Comparison of ENCODE assay signal across 8 cellular contexts in the genomic region with DNA sequence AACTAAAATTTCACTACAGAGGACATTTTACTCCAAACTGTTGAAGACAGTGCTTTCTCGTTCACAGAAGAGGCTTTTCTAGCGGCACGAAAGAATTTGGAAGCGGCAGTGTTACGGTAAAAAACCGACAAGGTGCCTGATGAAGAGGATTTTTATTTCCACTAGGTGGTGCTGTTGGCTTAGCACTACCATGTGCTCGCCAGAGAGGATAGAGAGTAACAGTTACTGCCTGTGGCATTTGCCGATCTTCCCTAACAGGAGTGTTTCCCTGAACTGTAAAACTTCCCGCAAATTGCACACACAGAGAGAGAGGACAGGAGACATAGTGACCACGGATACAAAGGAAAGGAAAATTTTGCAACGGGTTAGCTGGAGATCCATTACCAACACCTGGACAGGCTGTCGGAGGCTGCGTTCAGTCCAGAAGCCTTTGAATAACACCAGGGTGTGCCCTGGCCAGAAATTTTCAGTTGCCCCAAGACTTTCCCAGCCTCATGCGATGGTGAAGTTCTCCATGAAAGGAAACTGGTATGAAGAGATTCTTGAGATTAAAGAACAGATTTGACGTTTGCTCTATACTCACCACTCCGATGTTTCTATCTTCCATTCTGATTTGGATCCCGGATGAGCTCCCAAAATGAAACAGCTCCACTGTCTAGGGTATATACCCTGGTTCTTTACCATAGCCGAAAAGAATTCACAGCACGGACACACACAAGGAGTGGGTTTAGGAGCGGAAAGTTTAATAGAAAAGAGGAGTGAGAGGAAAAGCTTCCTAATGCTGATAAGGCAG. TPM values are rescaled to one million over a fixed set of nuclear protein-coding genes. Genes with fewer than 3 reads are reported as not detected.
A peak's percentile ranks its signal among the peaks of the same experiment; 100 is the strongest.
DNase-seq lines count a peak whose midpoint lies in the region; ATAC-seq and TF ChIP-seq lines count a peak whose summit lies in the region.

No MANE protein-coding gene starts in this region.

- no peak overlapping the region for H3K4me2 ChIP-seq in H9 (ENCODE audit: insufficient read depth, insufficient read length, low read length)
- no peak overlapping the region for H3K4me2 ChIP-seq in neuronal stem cell (ENCODE audit: insufficient read depth, low read length, poor library complexity, severe bottlenecking)

- no peaks in the 10 kb centered on the region for H4K20me1 ChIP-seq in H9 (ENCODE audit: control insufficient read depth, insufficient read depth, insufficient read length)

- H3K36me3 ChIP-seq in neuronal stem cell (replicated peaks in 1 of 2; ENCODE audit: control insufficient read depth in 2 of 2, insufficient read depth in 2 of 2, low read length in 2 of 2) = no peaks in the 10 kb centered on the region

- DNase-seq in COLO668 (lab: John Stamatoyannopoulos, UW; ENCODE audit: unreplicated experiment) = peak; percentile 2
- DNase-seq in H9 = peak; percentile 62
- peak; percentile 81 for DNase-seq in NCI-H526 treated with DMSO at 0.1 percent for 48 hours (lab: John Stamatoyannopoulos, UW)
- DNase-seq in cerebellar cortex (ENCODE audit: low spot score) = peak; percentile 90
- DNase-seq in natural killer cell = no peak
- DNase-seq in neuronal stem cell (ENCODE audit: low spot score) = no peak
- DNase-seq in stimulated activated naive CD4-positive, alpha-beta T cell (lab: John Stamatoyannopoulos, UW) = no peak

- peaks cover 25% of the 10 kb centered on the region; the same call in 1 of the 2 replicates for H3K79me2 ChIP-seq in H9 (ENCODE audit: insufficient read depth, low read length)

- H4K8ac ChIP-seq in H9 (replicated peaks; ENCODE audit: insufficient read length, low read depth, low read length) (no peak overlapping the region), neuronal stem cell (ENCODE audit: low read depth, low read length) (no peak overlapping the region)

- H3K23ac ChIP-seq in H9 (ENCODE audit: insufficient read length, low read depth, low read length) = no peak overlapping the region
- no peak overlapping the region for H3K23ac ChIP-seq in neuronal stem cell (ENCODE audit: low read depth, low read length, poor library complexity)

- no peak overlapping the region for H2BK20ac ChIP-seq in H9 (ENCODE audit: low read depth, low read length, poor library complexity, severe bottlenecking)

- H4K91ac ChIP-seq in H9 (ENCODE audit: insufficient read length, low read depth, low read length) (no peak overlapping the region), neuronal stem cell (ENCODE audit: low read depth, low read length, poor library complexity) (no peak overlapping the region)

- H3K18ac ChIP-seq in H9 (ENCODE audit: insufficient read length, low read depth, low read length) (no peak overlapping the region), neuronal stem cell (ENCODE audit: low read length) (no peak overlapping the region)

- H2BK5ac ChIP-seq in H9 (ENCODE audit: insufficient read length, low read length) (no peak overlapping the region), neuronal stem cell (ENCODE audit: low read length) (no peak overlapping the region)

- H2AFZ ChIP-seq in H9 (ENCODE audit: low read length) (no peak overlapping the region), neuronal stem cell (ENCODE audit: low read length) (no peak overlapping the region)

- intact Hi-C loops in natural killer cell (cut with micrococcal nuclease) = loop anchor here (2.0 kb wide), 1 partner anchor 25 kb away; no protein-coding TSS in a partner anchor

- ATAC-seq in natural killer cell (peak in 2 of 3 donors; percentile 55 to 63), GM18868 (IDR thresholded peaks at IDR 0.05; ENCODE audit: unreplicated experiment) (no peak)

- H3K56ac ChIP-seq in H9 (ENCODE audit: insufficient read length, low read depth, low read length) = no peak overlapping the region

- H2BK120ac ChIP-seq in H9 (ENCODE audit: low read depth, low read length, poor library complexity, severe bottlenecking) = no peak overlapping the region
- H2BK120ac ChIP-seq in neuronal stem cell (ENCODE audit: low read depth, low read length) = no peak overlapping the region

- H3T11ph ChIP-seq in H9 (ENCODE audit: low read length) = no peak overlapping the region

- WGBS in H9 (ENCODE audit: extremely low coverage, insufficient read length, low lambda C conversion rate) = no CpG with 5 or more reads among the region's 20 CpGs
- WGBS in neuronal stem cell (ENCODE audit: extremely low coverage in 2 of 2, insufficient read length in 2 of 2, insufficient replicate concordance in 1 of 2), 2 donors = no CpG with 5 or more reads among the region's 20 CpGs

- H3K9me3 Mint-ChIP-seq in H9 (peaks cover 16 to 21% of the 10 kb centered on the region in 2 experiments), natural killer cell (peaks cover 2 to 4% of the 10 kb centered on the region in 2 donors)

- H3K23me2 ChIP-seq in H9 (ENCODE audit: insufficient read length, low read depth, low read length, poor library complexity, severe bottlenecking) = no peaks in the 10 kb centered on the region

- H3K4ac ChIP-seq in H9 (ENCODE audit: low read depth, low read length) (no peak overlapping the region), neuronal stem cell (ENCODE audit: low read length) (no peak overlapping the region)

- H2BK12ac ChIP-seq in H9 (ENCODE audit: insufficient read length, low read depth, low read length) (no peak overlapping the region), neuronal stem cell (ENCODE audit: low read length) (no peak overlapping the region)

- H3K4me1 Mint-ChIP-seq in H9 (peaks cover 63 to 67% of the 10 kb centered on the region in 2 experiments), natural killer cell (no peaks in the 10 kb centered on the region)

- H3K27me3 ChIP-seq in H9 (ENCODE audit: insufficient read depth, low read length) = no peaks in the 10 kb centered on the region
- H3K27me3 ChIP-seq in neuronal stem cell (ENCODE audit: control insufficient read depth in 3 of 3, insufficient read depth in 3 of 3, low read depth in 1 of 3, low read length in 3 of 3) = peaks cover 0 to 34% (median 0%) of the 10 kb centered on the region in 3 experiments

- H3K9ac ChIP-seq in H9 (ENCODE audit: extremely low read depth, insufficient read length, low read length) = no peak overlapping the region
- H3K9ac ChIP-seq in neuronal stem cell (ENCODE audit: low read depth, low read length, poor library complexity) = no peak overlapping the region

- no peak overlapping the region for H2AK5ac ChIP-seq in H9 (ENCODE audit: insufficient read length, low read length)
- H2AK5ac ChIP-seq in neuronal stem cell (ENCODE audit: low read depth, low read length) = no peak overlapping the region

- peaks cover 7% of the 10 kb centered on the region for H3K9me3 ChIP-seq in H9 (ENCODE audit: control insufficient read depth, low read depth, low read length)
- H3K9me3 ChIP-seq in neuronal stem cell (replicated peaks in 1 of 2; ENCODE audit: control insufficient read depth in 2 of 2, insufficient read depth in 1 of 2, low read depth in 1 of 2, low read length in 2 of 2) = peaks cover 9 to 10% of the 10 kb centered on the region in 2 donors

- H3K27me3 Mint-ChIP-seq in H9 (ENCODE audit: low read depth) = peaks cover 1% of the 10 kb centered on the region; the same call in 1 of the 2 replicates
- H3K27me3 Mint-ChIP-seq in natural killer cell (ENCODE audit: low read depth in 2 of 2) = peaks cover 18 to 21% of the 10 kb centered on the region in 2 donors

- H3K79me1 ChIP-seq in H9 (ENCODE audit: insufficient read depth, low read depth, low read length, poor library complexity, severe bottlenecking) (peaks cover 6% of the 10 kb centered on the region), neuronal stem cell (ENCODE audit: low read depth, low read length) (no peaks in the 10 kb centered on the region)

- H3K4me3 Mint-ChIP-seq in H9 = peak overlapping the region; percentile 53 to 58
- H3K4me3 Mint-ChIP-seq in natural killer cell = no peak overlapping the region

- H3K27ac ChIP-seq in H9 (ENCODE audit: insufficient read length, low read depth, low read length) (no peak overlapping the region), neuronal stem cell (replicated peaks; ENCODE audit: low read length) (no peak overlapping the region)

- peaks cover 29 to 49% (median 38%) of the 10 kb centered on the region in 3 experiments for H3K36me3 Mint-ChIP-seq in H9 (ENCODE audit: insufficient read depth in 1 of 3, low read depth in 3 of 3)
- peaks cover 9% of the 10 kb centered on the region for H3K36me3 Mint-ChIP-seq in natural killer cell

- H3K27ac Mint-ChIP-seq in H9 (peak overlapping the region; percentile 0 to 34 (median 13); a peak in 3 of 7 replicates), natural killer cell (no peak overlapping the region)

- H3K4me1 ChIP-seq in H9 (ENCODE audit: insufficient read depth, low read length) = peaks cover 11% of the 10 kb centered on the region; the same call in 1 of the 2 replicates
- H3K4me1 ChIP-seq in neuronal stem cell (ENCODE audit: control insufficient read depth in 2 of 2, insufficient read depth in 1 of 2, low read depth in 1 of 2, low read length in 2 of 2) = peaks cover 0 to 6% of the 10 kb centered on the region in 2 donors

- no peak overlapping the region for H3K4me3 ChIP-seq in neuronal stem cell (ENCODE audit: low read length in 2 of 2)

- H3K14ac ChIP-seq in H9 (ENCODE audit: insufficient read depth, low read length) (no peak overlapping the region), neuronal stem cell (ENCODE audit: low read length) (no peak overlapping the region)

- no peak overlapping the region for H4K5ac ChIP-seq in H9 (ENCODE audit: insufficient read length, low read depth, low read length)

- no peak overlapping the region for H2BK15ac ChIP-seq in H9 (ENCODE audit: low read depth, low read length)
- H2BK15ac ChIP-seq in neuronal stem cell (ENCODE audit: low read length) = no peak overlapping the region

- peak; percentile 84 for TF ChIP-seq CTCF in H9 (conservative IDR thresholded peaks at IDR 0.05)
- TF ChIP-seq CTCF in natural killer cell (IDR thresholded peaks at IDR 0.05) = peak; percentile 38

RNA-seq across cellular contexts. Expression of a gene that starts 48.1 kb away (rescaled TPM):
- total RNA-seq in H9 (2021) (23.4 and 23.6 TPM in 2 replicates), natural killer cell (100 to 1,000 TPM in 1 of 3 donors, 10 to 100 TPM in 2; 55.2 to 131 (median 77.1) TPM)
- 45.7 TPM for polyA plus RNA-seq in neuronal stem cell (2013, experiment 1 of 2)
- polyA plus RNA-seq in neuronal stem cell (2013, experiment 2 of 2) = 42.1 TPM

RNA-seq across cellular contexts. Expression of a gene that starts 50.5 kb away (rescaled TPM):
- total RNA-seq in H9 (2021) = 2.6 and 4.0 TPM in 2 replicates
- total RNA-seq in natural killer cell = 100 to 1,000 TPM in 1 of 3 donors, 10 to 100 TPM in 2; 43.1 to 135 (median 73.5) TPM
- polyA plus RNA-seq in neuronal stem cell (2013, experiment 1 of 2) = 2.2 TPM
- 2.2 TPM for polyA plus RNA-seq in neuronal stem cell (2013, experiment 2 of 2)

Comparison
In these comparisons a context has a peak if more than half of its experiments do, and no peak if none do; other contexts are left out.
1. DNase-seq: peak in COLO668 (single experiment), H9 (single experiment), NCI-H526 treated with DMSO at 0.1 percent for 48 hours (single experiment) and cerebellar cortex (single experiment); none in natural killer cell (single experiment), neuronal stem cell (single experiment) and stimulated activated naive CD4-positive, alpha-beta T cell (0 of 6).
2. H3K27ac Mint-ChIP-seq: peak in H9 (3 of 3); none in natural killer cell (0 of 2).